ENCODE assay signal across 13 cellular contexts in genomic region chr9:698276-698675, GRCh38.
DNase-seq lines count a peak whose midpoint lies in the region; ATAC-seq and TF ChIP-seq lines count a peak whose summit lies in the region.
"Had no signal": no experiment of that assay in that cellular context is flagged by ENCODE, and none has a peak within 500 bp of the region (broad histone marks: within the 10 kb centered on the region; RNA-seq: fewer than 3 reads in every experiment).

No MANE protein-coding gene starts in this region.

- no peaks in the 10 kb centered on the region for H3K9me2 ChIP-seq in SK-N-SH

- no peak for ATAC-seq in GM21737 (IDR thresholded peaks at IDR 0.05; ENCODE audit: unreplicated experiment)
- ATAC-seq: CD8-positive, alpha-beta T cell had no signal

- H3K36me3 ChIP-seq in SK-N-SH (replicated peaks in 1 of 2; ENCODE audit: control insufficient read depth in 1 of 2, insufficient read depth in 2 of 2, low read length in 1 of 2) (no peaks in the 10 kb centered on the region), fibroblast of lung (ENCODE audit: control insufficient read depth, insufficient read depth, low read length) (no peaks in the 10 kb centered on the region)
- H3K36me3 ChIP-seq: cardiac muscle cell, WERI-Rb-1 had no signal

- H3K4me3 ChIP-seq in SK-N-SH (ENCODE audit: low read depth in 2 of 2, low read length in 1 of 2): no peak overlapping the region
- H3K4me3 ChIP-seq in fibroblast of lung (replicated peaks in 1 of 4; ENCODE audit: control extremely low read depth in 1 of 4, insufficient read depth in 1 of 4, low read depth in 3 of 4, low read length in 4 of 4): no peak overlapping the region
- H3K4me3 ChIP-seq: cardiac muscle cell, lung had no signal

- no peaks in the 10 kb centered on the region for H3K9me3 ChIP-seq in SK-N-SH
- H3K9me3 ChIP-seq in fibroblast of lung (ENCODE audit: control insufficient read depth, insufficient read depth, low read depth, low read length): no peaks in the 10 kb centered on the region

- WGBS in SK-N-SH (ENCODE audit: low lambda C conversion rate): 15% methylated on average over 5 of the region's 5 CpGs

- DNase-seq in Daoy (ENCODE audit: low read depth) (peak; percentile 43), SK-N-SH (no peak), fibroblast of lung (ENCODE audit: low read depth in 2 of 2) (peak; percentile 30 to 80), renal cortical epithelial cell (ENCODE audit: low read depth) (peak; percentile 69), SIG-M5 (lab: John Stamatoyannopoulos, UW) (no peak), T-helper 2 cell (no peak)
- no peak for DNase-seq in activated CD4-positive, alpha-beta T cell treated with anti-CD3 and anti-CD28 coated beads for 1 hour
- DNase-seq: activated T-cell treated with anti-CD3 and anti-CD28 coated beads, Interleukin-2, amount 50 U/mL, for 1 hour; CD8-positive, alpha-beta T cell; WERI-Rb-1 had no signal

- H3F3A ChIP-seq in SK-N-SH (replicated peaks; ENCODE audit: insufficient read depth): peaks cover 36% of the 10 kb centered on the region

- H3K27ac ChIP-seq in SK-N-SH (ENCODE audit: low read depth in 2 of 2, low read length in 1 of 2) (peak overlapping the region; percentile 64 to 87; a peak in 3 of 4 replicates), fibroblast of lung (ENCODE audit: insufficient read depth, low read length) (peak overlapping the region; percentile 23)
- H3K27ac ChIP-seq: cardiac muscle cell, WERI-Rb-1 had no signal

- no peak for TF ChIP-seq RAD21 in SK-N-SH (IDR thresholded peaks at IDR 0.05; ENCODE audit: low read length)

- H3K27me3 ChIP-seq in SK-N-SH (ENCODE audit: insufficient read depth) (no peaks in the 10 kb centered on the region), fibroblast of lung (ENCODE audit: control insufficient read depth, insufficient read depth, low read length) (no peaks in the 10 kb centered on the region)
- H3K27me3 ChIP-seq: cardiac muscle cell had no signal

- no peaks in the 10 kb centered on the region for H4K20me1 ChIP-seq in SK-N-SH (ENCODE audit: insufficient read depth)
- no peaks in the 10 kb centered on the region for H4K20me1 ChIP-seq in fibroblast of lung (ENCODE audit: control insufficient read depth, extremely low read depth, insufficient read depth, low read length)

- H3K4me1 ChIP-seq in SK-N-SH (ENCODE audit: control insufficient read depth in 1 of 2, insufficient read depth in 2 of 2, low read depth in 1 of 2, low read length in 1 of 2) (peaks cover 2 to 32% of the 10 kb centered on the region in 2 experiments; a peak in 3 of 4 replicates), fibroblast of lung (ENCODE audit: control insufficient read depth, extremely low read depth, insufficient read depth, low read length) (peaks cover 35% of the 10 kb centered on the region)

- TF ChIP-seq EP300 in SK-N-SH (IDR thresholded peaks at IDR 0.05; ENCODE audit: borderline replicate concordance in 1 of 2, low read depth in 1 of 2, low read length in 1 of 2): 0 out of 4 replicates have a peak, but pooled peaks of 1 of the 2 experiments have one; percentile 14

- POLR2A ChIA-PET in SK-N-SH (lab: Yijun Ruan, JAX): no interaction called here

- H3K4me2 ChIP-seq in SK-N-SH (peak overlapping the region; percentile 47), fibroblast of lung (ENCODE audit: extremely low read depth, insufficient read depth, low read length) (no peak overlapping the region)

- H3K79me2 ChIP-seq in SK-N-SH (ENCODE audit: insufficient read depth) (peaks cover 16% of the 10 kb centered on the region; the same call in 1 of the 2 replicates), fibroblast of lung (ENCODE audit: control insufficient read depth, insufficient read depth, low read length) (no peaks in the 10 kb centered on the region)

- peak overlapping the region; percentile 20; the same call in 1 of the 2 replicates for H2AFZ ChIP-seq in SK-N-SH (ENCODE audit: low read depth)
- no peak overlapping the region for H2AFZ ChIP-seq in fibroblast of lung (ENCODE audit: low read length)

- TF ChIP-seq CTCF in SK-N-SH (IDR thresholded peaks at IDR 0.05) (no peak), fibroblast of lung (conservative IDR thresholded peaks at IDR 0.05 in 1 of 2, IDR thresholded peaks at IDR 0.05 in 1 of 2; ENCODE audit: low read depth in 1 of 2, low read length in 2 of 2) (no peak)

- CTCF ChIA-PET in SK-N-SH (lab: Yijun Ruan, JAX): no interaction called here

- no peak overlapping the region; the same call in 1 of the 2 replicates for H3K9ac ChIP-seq in SK-N-SH
- no peak overlapping the region for H3K9ac ChIP-seq in fibroblast of lung (ENCODE audit: insufficient read depth, low read length)

TF ChIP-seq in SK-N-SH, 30 proteins besides CTCF, POLR2A, EP300 and RAD21:
- TF ChIP-seq FOSL2 (IDR thresholded peaks at IDR 0.05; ENCODE audit: borderline replicate concordance, low read depth): peak; percentile 69
- 0 out of 2 replicates have a peak, but pooled peaks have one; percentile 21 for TF ChIP-seq TCF12 (IDR thresholded peaks at IDR 0.05)
- TF ChIP-seq ELF1 (IDR thresholded peaks at IDR 0.05): no peak
- peak; percentile 49 for TF ChIP-seq JUND (IDR thresholded peaks at IDR 0.05)

Comparison
In these comparisons a context has a peak if more than half of its experiments do, and no peak if none do; other contexts are left out.
1. DNase-seq: peak in Daoy (single experiment), fibroblast of lung (2 of 2) and renal cortical epithelial cell (single experiment); none in SK-N-SH (single experiment), activated CD4-positive, alpha-beta T cell treated with anti-CD3 and anti-CD28 coated beads for 1 hour (single experiment), SIG-M5 (single experiment) and T-helper 2 cell (0 of 5).